ENCODE assay signal across 8 cellular contexts in the genomic region with DNA sequence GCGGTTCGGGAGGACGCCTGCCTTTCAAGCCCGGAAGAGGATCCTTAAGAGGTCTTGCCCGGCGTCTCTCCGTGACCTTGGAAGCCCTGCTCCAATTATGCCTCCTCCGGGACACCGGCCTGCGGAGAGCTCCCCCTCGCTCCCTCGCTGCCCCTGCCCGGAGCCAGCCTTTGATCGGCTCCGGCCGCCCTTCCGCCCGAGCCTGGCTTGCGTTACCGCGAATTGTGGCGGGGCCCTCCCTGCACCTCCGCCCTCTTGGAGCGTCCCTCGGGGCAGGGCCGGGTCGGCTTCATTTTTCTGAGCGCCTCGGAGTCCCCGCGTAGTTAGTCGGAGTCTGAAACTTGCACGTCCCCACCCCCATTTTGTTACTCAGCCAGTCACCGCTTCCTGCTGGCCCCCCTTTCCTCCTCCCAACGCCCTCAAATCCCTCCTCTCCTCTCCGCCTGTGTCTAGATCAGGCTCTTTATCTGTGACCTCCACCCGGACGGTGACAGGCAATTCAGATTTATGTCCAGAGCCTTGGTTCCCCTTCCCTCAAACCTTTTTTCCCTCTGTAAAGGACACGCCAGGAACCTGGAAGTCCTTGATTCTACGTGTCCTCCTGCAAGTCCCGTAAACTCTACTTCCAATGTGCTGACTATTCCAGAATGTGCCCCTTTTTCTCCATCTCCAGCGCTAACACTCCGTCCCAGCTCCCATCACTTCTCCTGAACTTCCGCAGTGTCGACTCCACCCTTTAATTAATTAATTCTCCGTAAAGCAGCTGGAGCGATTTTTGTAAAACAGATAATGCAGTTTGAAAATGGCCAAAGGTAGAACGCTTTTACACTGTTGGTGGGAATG. TPM values are rescaled to one million over a fixed set of nuclear protein-coding genes. Genes with fewer than 3 reads are reported as not detected.
A peak's percentile ranks its signal among the peaks of the same experiment; 100 is the strongest.
DNase-seq lines count a peak whose midpoint lies in the region; ATAC-seq and TF ChIP-seq lines count a peak whose summit lies in the region.

No MANE protein-coding gene starts in this region.

- POLR2A ChIA-PET in Caco-2 (lab: Charles Lee), result interaction anchor here (0.6 to 1.1 kb wide), 2 partner anchors 18 to 926 kb away, joined by 3 to 4 read pairs; no protein-coding TSS in a partner anchor

- ATAC-seq in GM21360 (IDR thresholded peaks at IDR 0.05; ENCODE audit: unreplicated experiment) (peak; percentile 35), Right ventricle myocardium inferior (peak; percentile 78)

- H3K4me1 Mint-ChIP-seq in Caco-2 (ENCODE audit: low read depth, unreplicated experiment) (peaks cover 14% of the 10 kb centered on the region), type B pancreatic cell (ENCODE audit: unreplicated experiment) (peaks cover 16% of the 10 kb centered on the region)

- H3K4me3 ChIP-seq in Caco-2 (ENCODE audit: low read depth, low read length), result peak overlapping the region; percentile 84

- no peaks in the 10 kb centered on the region for H3K27me3 ChIP-seq in Caco-2 (replicated peaks; ENCODE audit: control insufficient read depth, insufficient read depth, low read length)

- no peaks in the 10 kb centered on the region for H3K36me3 ChIP-seq in Caco-2 (ENCODE audit: control insufficient read depth, insufficient read depth, low read length)

- H3K36me3 Mint-ChIP-seq in Caco-2 (ENCODE audit: insufficient read depth, unreplicated experiment) (peaks cover 22% of the 10 kb centered on the region), type B pancreatic cell (peaks cover 8% of the 10 kb centered on the region)

- H3K4me3 Mint-ChIP-seq in Caco-2 (ENCODE audit: unreplicated experiment), result peak overlapping the region; percentile 95
- peak overlapping the region; percentile 99 for H3K4me3 Mint-ChIP-seq in type B pancreatic cell

- BruUV-seq in Caco-2 (replicated peaks; lab: Mats Ljungman, UMichigan), result TSS peak; percentile 88

- H3K9me3 Mint-ChIP-seq in Caco-2 (ENCODE audit: unreplicated experiment) (no peaks in the 10 kb centered on the region), type B pancreatic cell (no peaks in the 10 kb centered on the region)

- TF ChIP-seq CTCF in Caco-2 (IDR thresholded peaks at IDR 0.05; ENCODE audit: insufficient read depth in 1 of 2, low read depth in 1 of 2, low read length in 1 of 2, severe bottlenecking in 1 of 2, unreplicated experiment in 1 of 2), result no peak
- no peak for TF ChIP-seq CTCF in type B pancreatic cell (conservative IDR thresholded peaks at IDR 0.05)

- intact Hi-C loops in Caco-2 (cut with micrococcal nuclease; ENCODE audit: unreplicated experiment), result loop anchor here (1.0 kb wide), 1 partner anchor 20 kb away; no protein-coding TSS in a partner anchor
- intact Hi-C loops in Right ventricle myocardium inferior (cut with DNase I), result loop anchor here (2.0 to 5.0 kb wide), 2 partner anchors 43 to 79 kb away; a partner anchor contains a TSS

- DNase-seq in Caco-2 (peak in 1 of 2 experiments; percentile 86), HUDEP-2 (lab: John Stamatoyannopoulos, UW; ENCODE audit: unreplicated experiment in 76 of 76) (peak in 72 of 76 experiments; percentile 18 to 88 (median 61)), SHP77 treated with DMSO at 0.1 percent for 48 hours (lab: John Stamatoyannopoulos, UW) (peak; percentile 47), Right ventricle myocardium inferior (ENCODE audit: missing footprints) (peak; percentile 90), pons (ENCODE audit: low spot score) (peak; percentile 52), type B pancreatic cell (ENCODE audit: extremely low spot score, unreplicated experiment) (peak; percentile 90)
- DNase-seq in activated naive CD4-positive, alpha-beta T cell treated with anti-CD3 and anti-CD28 coated beads, Interleukin-2, amount 50 U/mL, for 16 hours, result peak; percentile 81

- CTCF ChIA-PET in Caco-2 (lab: Charles Lee), result no interaction called here

- H3K27me3 Mint-ChIP-seq in Caco-2 (ENCODE audit: insufficient read depth, unreplicated experiment), result no peaks in the 10 kb centered on the region
- no peaks in the 10 kb centered on the region for H3K27me3 Mint-ChIP-seq in type B pancreatic cell

- H3K9me3 ChIP-seq in Caco-2, result no peaks in the 10 kb centered on the region

- H3K27ac Mint-ChIP-seq in Caco-2 (ENCODE audit: unreplicated experiment) (peak overlapping the region; percentile 94), type B pancreatic cell (peak overlapping the region; percentile 99)

- H3K4me1 ChIP-seq in Caco-2, result peaks cover 11% of the 10 kb centered on the region

RNA-seq across cellular contexts. Expression of a gene that starts 0.6 kb away (rescaled TPM):
- 22.9 and 24.2 TPM in 2 replicates for total RNA-seq in Caco-2 (2022)
- 22.3 TPM for total RNA-seq in Right ventricle myocardium inferior
- total RNA-seq in type B pancreatic cell (ENCODE audit: low replicate concordance), result 23.3 and 44.4 TPM in 2 replicates

RNA-seq across cellular contexts. Expression of a gene that starts 6.2 kb away (rescaled TPM):
- total RNA-seq in Caco-2 (2022), result not detected in 2 replicates
- not detected for total RNA-seq in Right ventricle myocardium inferior
- not detected in 2 replicates for total RNA-seq in type B pancreatic cell (ENCODE audit: low replicate concordance)

RNA-seq across cellular contexts. Expression of a gene that starts 25.1 kb away (rescaled TPM):
- total RNA-seq in Caco-2 (2022), result 50.6 and 58.2 TPM in 2 replicates
- total RNA-seq in Right ventricle myocardium inferior, result 16.4 TPM
- total RNA-seq in type B pancreatic cell (ENCODE audit: low replicate concordance), result 41.3 and 64.4 TPM in 2 replicates

RNA-seq across cellular contexts. Expression of a gene that starts 47.3 kb away (rescaled TPM):
- total RNA-seq in Caco-2 (2022), result 2.3 and 2.6 TPM in 2 replicates
- 0.11 TPM for total RNA-seq in Right ventricle myocardium inferior
- 1.5 and 4.4 TPM in 2 replicates for total RNA-seq in type B pancreatic cell (ENCODE audit: low replicate concordance)

RNA-seq across cellular contexts. Expression of a gene that starts 49.0 kb away (rescaled TPM):
- total RNA-seq in Caco-2 (2022) (55.3 and 61.3 TPM in 2 replicates), Right ventricle myocardium inferior (18.2 TPM), type B pancreatic cell (ENCODE audit: low replicate concordance) (54.5 and 61.2 TPM in 2 replicates)
